ENCODE assay signal across 28 cellular contexts in the genomic region with DNA sequence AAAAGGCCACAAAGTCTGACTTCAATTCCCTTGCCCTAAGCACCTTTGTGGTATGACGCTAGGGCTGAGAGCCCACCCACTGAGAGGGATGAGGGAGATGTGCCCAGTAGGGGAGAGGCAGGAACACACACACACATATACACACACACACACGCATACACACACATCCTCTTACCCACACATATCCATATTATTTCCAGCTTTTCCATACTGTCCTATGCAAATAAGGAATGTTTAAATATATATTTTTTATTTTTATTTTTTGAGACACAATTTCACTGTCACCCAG. TPM values are rescaled to one million over a fixed set of nuclear protein-coding genes. Genes with fewer than 3 reads are reported as not detected.
"Had no signal": no experiment of that assay in that cellular context is flagged by ENCODE, and none has a peak within 500 bp of the region (broad histone marks: within the 10 kb centered on the region; RNA-seq: fewer than 3 reads in every experiment).

No MANE protein-coding gene starts in this region.

- H3K4me1 Mint-ChIP-seq: activated B cell treated with CpG ODN at 0.5 μM for 24 hours had no signal

- H3K9me3 Mint-ChIP-seq: activated B cell treated with CpG ODN at 0.5 μM for 24 hours; activated naive CD4-positive, alpha-beta T cell treated with anti-CD3 and anti-CD28 coated beads, Interleukin-2, amount 50 U/mL, for 24 hours; activated T-cell treated with anti-CD3 and anti-CD28 coated beads, Interleukin-2, amount 50 U/mL, for 72 hours; dendritic cell treated with granulocyte-macrophage colony-stimulating factor and Interleukin-4, amounts not matched to agents 40 ng/mL and 50 ng/mL, for 4 days; naive B cell; stimulated activated effector memory CD8-positive, alpha-beta T cell treated with anti-CD3 and anti-CD28 coated beads, Interleukin-12 subunit alpha, Interleukin-12 subunit beta, amount 100 ng/mL, for 72 hours had no signal

- H3K4me3 ChIP-seq: ascending aorta, breast epithelium, left lung, mucosa of descending colon, pancreas, smooth muscle cell, testis, upper lobe of right lung had no signal

- H3K27me3 ChIP-seq: ascending aorta, breast epithelium, left lung, pancreas, stomach, testis, upper lobe of right lung had no signal

- H3K4me3 Mint-ChIP-seq: activated B cell treated with CpG ODN at 0.5 μM for 24 hours; activated CD8-positive, alpha-beta T cell treated with anti-CD3 and anti-CD28 coated beads, Interleukin-2, amount 10 ng/mL, durations not matched to agents 7 days and 5 days; activated naive CD4-positive, alpha-beta T cell treated with anti-CD3 and anti-CD28 coated beads, Interleukin-2, amount 50 U/mL, for 24 hours; activated T-cell treated with anti-CD3 and anti-CD28 coated beads, Interleukin-2, amount 50 U/mL, for 72 hours; dendritic cell treated with granulocyte-macrophage colony-stimulating factor and Interleukin-4, amounts not matched to agents 40 ng/mL and 50 ng/mL, for 4 days; naive B cell; stimulated activated effector memory CD8-positive, alpha-beta T cell treated with anti-CD3 and anti-CD28 coated beads, Interleukin-12 subunit alpha, Interleukin-12 subunit beta, amount 100 ng/mL, for 72 hours had no signal

- H3K27me3 Mint-ChIP-seq: activated B cell treated with CpG ODN at 0.5 μM for 24 hours; activated naive CD4-positive, alpha-beta T cell treated with anti-CD3 and anti-CD28 coated beads, Interleukin-2, amount 50 U/mL, for 24 hours; naive B cell had no signal

- H3K4me1 ChIP-seq: ascending aorta, breast epithelium, pancreas, testis, upper lobe of right lung had no signal

- H3K36me3 ChIP-seq: breast epithelium, left lung, pancreas, upper lobe of right lung had no signal

- ATAC-seq: activated CD8-positive, alpha-beta T cell treated with anti-CD3 and anti-CD28 coated beads, Interleukin-2, amount 10 ng/mL, durations not matched to agents 7 days and 5 days; sciatic nerve had no signal

- H3K4me2 ChIP-seq: smooth muscle cell had no signal

- H3K9me3 ChIP-seq: ascending aorta, breast epithelium, left lung, mucosa of descending colon, pancreas, stomach, testis, upper lobe of right lung had no signal

- H3K36me3 Mint-ChIP-seq: activated naive CD4-positive, alpha-beta T cell treated with anti-CD3 and anti-CD28 coated beads, Interleukin-2, amount 50 U/mL, for 24 hours; naive B cell had no signal

- H3K27ac ChIP-seq: ascending aorta, breast epithelium, left lung, pancreas, testis, upper lobe of right lung had no signal

- DNase-seq: activated B cell treated with CpG ODN at 0.5 μM for 24 hours; activated CD4-positive, alpha-beta T cell treated with anti-CD3 and anti-CD28 coated beads for 48 hours; activated CD8-positive, alpha-beta memory T cell treated with anti-CD3 and anti-CD28 coated beads, Interleukin-2, amount 50 U/mL, for 48 hours; activated CD8-positive, alpha-beta T cell treated with anti-CD3 and anti-CD28 coated beads, Interleukin-2, amount 10 ng/mL, durations not matched to agents 7 days and 5 days; activated gamma-delta T cell; activated T-cell treated with anti-CD3 and anti-CD28 coated beads, Interleukin-2, amount 50 U/mL, for 72 hours; cerebellar nuclear complex; effector CD8-positive, alpha-beta T cell; kidney; mammary epithelial cell; naive B cell; pancreas; stimulated activated CD4-positive, alpha-beta T cell treated with anti-CD3 and anti-CD28 coated beads, Interleukin-4, amount 100 ng/mL, for 1 hour; T-helper 1 cell; T-helper 9 cell; testis had no signal

- H3K27ac Mint-ChIP-seq: activated B cell treated with CpG ODN at 0.5 μM for 24 hours; activated CD8-positive, alpha-beta T cell treated with anti-CD3 and anti-CD28 coated beads, Interleukin-2, amount 10 ng/mL, durations not matched to agents 7 days and 5 days; activated naive CD4-positive, alpha-beta T cell treated with anti-CD3 and anti-CD28 coated beads, Interleukin-2, amount 50 U/mL, for 24 hours; activated T-cell treated with anti-CD3 and anti-CD28 coated beads, Interleukin-2, amount 50 U/mL, for 72 hours; dendritic cell treated with granulocyte-macrophage colony-stimulating factor and Interleukin-4, amounts not matched to agents 40 ng/mL and 50 ng/mL, for 4 days; stimulated activated effector memory CD8-positive, alpha-beta T cell treated with anti-CD3 and anti-CD28 coated beads, Interleukin-12 subunit alpha, Interleukin-12 subunit beta, amount 100 ng/mL, for 72 hours had no signal

RNA-seq across cellular contexts. Expression of a gene that starts 3.0 kb away (rescaled TPM):
- total RNA-seq: ascending aorta, frontal cortex, sciatic nerve had no signal
